ENCODE assay signal across 9 cellular contexts in the genomic region with DNA sequence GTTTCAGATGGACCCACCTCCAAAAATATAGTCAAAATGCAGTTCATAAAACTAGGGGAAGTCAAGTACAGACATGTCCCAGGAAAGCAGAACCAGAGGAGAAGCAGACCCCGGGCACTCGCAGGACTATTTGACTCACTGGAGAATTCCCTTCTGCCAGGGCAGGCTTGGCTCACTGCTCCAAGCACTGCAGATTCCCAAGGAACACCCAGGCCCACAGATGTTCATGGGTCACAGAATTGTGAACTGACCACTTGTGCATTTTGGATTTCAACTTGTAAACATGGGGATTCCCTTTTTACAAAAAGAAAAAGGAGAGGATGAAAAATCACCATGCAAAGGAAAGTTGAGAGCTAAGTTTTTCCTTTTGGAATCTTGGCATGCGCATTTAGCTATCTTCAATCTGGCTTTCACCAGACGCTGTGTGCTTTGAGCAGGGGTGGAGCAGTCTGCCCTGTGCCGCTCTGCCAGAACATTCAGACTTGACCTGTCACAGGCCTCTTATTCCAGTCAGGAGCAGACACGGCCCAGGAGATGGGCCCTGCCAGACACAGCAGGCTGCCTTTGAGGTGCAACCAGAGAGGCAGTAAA.
DNase-seq lines count a peak whose midpoint lies in the region; ATAC-seq and TF ChIP-seq lines count a peak whose summit lies in the region.
"Had no signal": no experiment of that assay in that cellular context is flagged by ENCODE, and none has a peak within 500 bp of the region (broad histone marks: within the 10 kb centered on the region; RNA-seq: fewer than 3 reads in every experiment).

No MANE protein-coding gene starts in this region.

- H3K27ac Mint-ChIP-seq in naive thymus-derived CD8-positive, alpha-beta T cell = peak overlapping the region in 2 of 10 donors; percentile 52 to 66
- H3K27ac Mint-ChIP-seq: immature natural killer cell had no signal

- H3K4me3 ChIP-seq in gastroesophageal sphincter (no peak overlapping the region), gastrocnemius medialis (no peak overlapping the region)

- TF ChIP-seq CTCF in gastroesophageal sphincter (IDR thresholded peaks at IDR 0.05) = no peak
- no peak for TF ChIP-seq CTCF in gastrocnemius medialis (IDR thresholded peaks at IDR 0.05 in 4 of 5, conservative IDR thresholded peaks at IDR 0.05 in 1 of 5)

- intact Hi-C loops in gastrocnemius medialis (cut with DNase I; ENCODE audit: low total_unique reads) = loop anchor here (5.0 kb wide), 1 partner anchor 437 kb away; no protein-coding TSS in a partner anchor

- POLR2A ChIA-PET in naive thymus-derived CD8-positive, alpha-beta T cell (lab: Charles Lee) = interaction anchor here (0.6 to 0.8 kb wide), 2 partner anchors 352 to 439 kb away, joined by 3 read pairs; no protein-coding TSS in a partner anchor

- H3K36me3 ChIP-seq in gastroesophageal sphincter (peaks cover 0 to 3% of the 10 kb centered on the region in 2 donors), gastrocnemius medialis (no peaks in the 10 kb centered on the region)

- DNase-seq in GDM1 (lab: John Stamatoyannopoulos, UW) (peak; percentile 36), SKM-1 (lab: John Stamatoyannopoulos, UW; ENCODE audit: unreplicated experiment) (peak; percentile 15), gastrocnemius medialis (peak; percentile 19 to 50)
- DNase-seq in naive thymus-derived CD8-positive, alpha-beta T cell = no peak
- DNase-seq: immature natural killer cell had no signal

- peaks cover 0 to 42% (median 0%) of the 10 kb centered on the region in 3 donors for H3K4me1 ChIP-seq in gastroesophageal sphincter
- no peaks in the 10 kb centered on the region for H3K4me1 ChIP-seq in gastrocnemius medialis

- no peak for TF ChIP-seq EP300 in gastroesophageal sphincter (IDR thresholded peaks at IDR 0.05)

- ATAC-seq in gastroesophageal sphincter = peak; percentile 87
- peak; percentile 69 to 70 for ATAC-seq in gastrocnemius medialis
- no peak for ATAC-seq in HG03135 (IDR thresholded peaks at IDR 0.05; ENCODE audit: unreplicated experiment)
- no peak for ATAC-seq in naive thymus-derived CD8-positive, alpha-beta T cell
- ATAC-seq in GM18502 (IDR thresholded peaks at IDR 0.05; ENCODE audit: poor library complexity, unreplicated experiment) = no peak
- ATAC-seq in HG02610 (IDR thresholded peaks at IDR 0.05; ENCODE audit: unreplicated experiment) = no peak

- H3K9me3 Mint-ChIP-seq in naive thymus-derived CD8-positive, alpha-beta T cell = no peaks in the 10 kb centered on the region
- H3K9me3 Mint-ChIP-seq: immature natural killer cell had no signal

- no peaks in the 10 kb centered on the region for H3K27me3 ChIP-seq in gastroesophageal sphincter
- H3K27me3 ChIP-seq in gastrocnemius medialis = no peaks in the 10 kb centered on the region

- WGBS in gastroesophageal sphincter (ENCODE audit: low coverage in 1 of 2), 2 donors = 28 to 61% methylated on average over 2 to 5 of the region's 6 CpGs

- peaks cover 15 to 45% (median 35%) of the 10 kb centered on the region in 4 donors for H3K4me1 Mint-ChIP-seq in naive thymus-derived CD8-positive, alpha-beta T cell

- no peak for TF ChIP-seq POLR2A in gastroesophageal sphincter (IDR thresholded peaks at IDR 0.05)
- no peak for TF ChIP-seq POLR2A in gastrocnemius medialis (IDR thresholded peaks at IDR 0.05)

- no peaks in the 10 kb centered on the region for H3K36me3 Mint-ChIP-seq in naive thymus-derived CD8-positive, alpha-beta T cell

- H3K9me3 ChIP-seq in gastroesophageal sphincter (no peaks in the 10 kb centered on the region), gastrocnemius medialis (no peaks in the 10 kb centered on the region)

- no peak overlapping the region for H3K4me3 Mint-ChIP-seq in naive thymus-derived CD8-positive, alpha-beta T cell
- H3K4me3 Mint-ChIP-seq: immature natural killer cell had no signal

- no peaks in the 10 kb centered on the region for H3K27me3 Mint-ChIP-seq in naive thymus-derived CD8-positive, alpha-beta T cell

- in situ Hi-C loops in gastrocnemius medialis (cut with MboI; ENCODE audit: low sequenced_read_pairs in 4 of 4) = loop anchor here (5.0 kb wide), 2 partner anchors 352 to 357 kb away; no protein-coding TSS in a partner anchor

- peak overlapping the region in 3 of 4 donors; percentile 53 to 70 (median 64) for H3K27ac ChIP-seq in gastroesophageal sphincter
- H3K27ac ChIP-seq in gastrocnemius medialis = peak overlapping the region in 1 of 4 donors; percentile 29

Comparison
In these comparisons a context has a peak if more than half of its experiments do, and no peak if none do; other contexts are left out.
1. DNase-seq: peak in GDM1 (single experiment), SKM-1 (single experiment) and gastrocnemius medialis (2 of 2); none in naive thymus-derived CD8-positive, alpha-beta T cell (0 of 10).
2. ATAC-seq: peak in gastroesophageal sphincter (single experiment) and gastrocnemius medialis (2 of 2); none in HG03135 (single experiment), naive thymus-derived CD8-positive, alpha-beta T cell (0 of 2), GM18502 (single experiment) and HG02610 (single experiment).